Comparison of ENCODE assay signal across 26 cellular contexts in genomic region chr22:36563898-36564297, GRCh38.
"Had no signal": no experiment of that assay in that cellular context is flagged by ENCODE, and none has a peak within 500 bp of the region (broad histone marks: within the 10 kb centered on the region; RNA-seq: fewer than 3 reads in every experiment).

No MANE protein-coding gene starts in this region.

- H3K4me3 ChIP-seq: esophagus squamous epithelium, lower lobe of right lung, pancreas, right atrium auricular region, smooth muscle cell, suprapubic skin, thyroid gland, vagina had no signal

- ATAC-seq: left ventricle myocardium superior; lower lobe of right lung; naive thymus-derived CD8-positive, alpha-beta T cell; pancreas; sciatic nerve; stimulated activated naive CD8-positive, alpha-beta T cell treated with anti-CD3 and anti-CD28 coated beads, Interleukin-15, amount 100 ng/mL, for 72 hours had no signal

- H3K4me3 Mint-ChIP-seq: immature natural killer cell; naive thymus-derived CD8-positive, alpha-beta T cell; nephron progenitor cell; stimulated activated naive CD8-positive, alpha-beta T cell treated with anti-CD3 and anti-CD28 coated beads, Interleukin-15, amount 100 ng/mL, for 72 hours had no signal

- H3K9me3 ChIP-seq: esophagus squamous epithelium, lower lobe of right lung, pancreas, right atrium auricular region, suprapubic skin, thyroid gland, vagina had no signal

- H3K36me3 ChIP-seq: esophagus squamous epithelium, lower lobe of right lung, pancreas, right atrium auricular region, suprapubic skin, thyroid gland, vagina had no signal

- H3K9me3 Mint-ChIP-seq: immature natural killer cell; naive thymus-derived CD8-positive, alpha-beta T cell; nephron progenitor cell; stimulated activated naive CD8-positive, alpha-beta T cell treated with anti-CD3 and anti-CD28 coated beads, Interleukin-15, amount 100 ng/mL, for 72 hours had no signal

- H3K4me1 ChIP-seq: lower lobe of right lung, pancreas, right atrium auricular region, suprapubic skin, thyroid gland, vagina had no signal

- H3K27ac Mint-ChIP-seq: immature natural killer cell; nephron progenitor cell; stimulated activated naive CD8-positive, alpha-beta T cell treated with anti-CD3 and anti-CD28 coated beads, Interleukin-15, amount 100 ng/mL, for 72 hours had no signal

- H3K27ac ChIP-seq: esophagus squamous epithelium, lower lobe of right lung, pancreas, right atrium auricular region, suprapubic skin, thyroid gland, vagina had no signal

- H3K4me2 ChIP-seq: smooth muscle cell had no signal

- H3K36me3 Mint-ChIP-seq: immature natural killer cell had no signal

- FAIRE-seq: endothelial cell of umbilical vein, pancreas had no signal

- DNase-seq: cortex of kidney; esophagus squamous epithelium; foreskin melanocyte; hypothalamus; immature natural killer cell; islet precursor cell; left ventricle myocardium superior; lower lobe of right lung; naive thymus-derived CD8-positive, alpha-beta T cell; nephron progenitor cell; occipital lobe; pancreas; stimulated activated CD4-positive, alpha-beta T cell treated with anti-CD3 and anti-CD28 coated beads, Interleukin-12 subunit alpha, Interleukin-12 subunit beta, amount 100 ng/mL, for 4 hours; stimulated activated CD4-positive, alpha-beta T cell treated with anti-CD3 and anti-CD28 coated beads, Interleukin-1b, Interleukin-23, amount 100 ng/mL, for 48 hours; stimulated activated CD4-positive, alpha-beta T cell treated with anti-CD3 and anti-CD28 coated beads, Interleukin-4, amount 100 ng/mL, for 1 hour; stimulated activated CD8-positive, alpha-beta memory T cell treated with anti-CD3 and anti-CD28 coated beads, Interleukin-4, amount 100 ng/mL, for 48 hours; stimulated activated naive CD4-positive, alpha-beta T cell; stimulated activated naive CD8-positive, alpha-beta T cell treated with anti-CD3 and anti-CD28 coated beads, Interleukin-15, amount 100 ng/mL, for 72 hours; thyroid gland; trophoblast cell had no signal

- H3K27me3 ChIP-seq: pancreas, thyroid gland, vagina had no signal

- H3K4me1 Mint-ChIP-seq: immature natural killer cell; stimulated activated naive CD8-positive, alpha-beta T cell treated with anti-CD3 and anti-CD28 coated beads, Interleukin-15, amount 100 ng/mL, for 72 hours had no signal
